Comparison of ENCODE assay signal across 21 cellular contexts in genomic region chr17:79034931-79035485, GRCh38. TPM values are rescaled to one million over a fixed set of nuclear protein-coding genes. Genes with fewer than 3 reads are reported as not detected.
A peak's percentile ranks its signal among the peaks of the same experiment; 100 is the strongest.
DNase-seq lines count a peak whose midpoint lies in the region; ATAC-seq and TF ChIP-seq lines count a peak whose summit lies in the region.
"Had no signal": no experiment of that assay in that cellular context is flagged by ENCODE, and none has a peak within 500 bp of the region (broad histone marks: within the 10 kb centered on the region; RNA-seq: fewer than 3 reads in every experiment).

No MANE protein-coding gene starts in this region.

- DNase-seq in NCI-H1105 treated with DMSO at 0.1 percent for 48 hours (lab: John Stamatoyannopoulos, UW) (peak; percentile 29), NCI-H1105 (lab: John Stamatoyannopoulos, UW) (no peak), NCI-H146 (lab: John Stamatoyannopoulos, UW) (peak; percentile 14), esophagus muscularis mucosa (ENCODE audit: extremely low spot score) (no peak), gastrocnemius medialis (no peak), HuH-7 (ENCODE audit: low spot score) (no peak)
- DNase-seq in activated CD4-positive, alpha-beta T cell treated with anti-CD3 and anti-CD28 coated beads, Interleukin-2, amount 50 U/mL, for 4 hours: no peak
- DNase-seq: 8988T; activated B cell treated with CpG ODN at 0.5 μM for 24 hours; activated CD4-positive, alpha-beta T cell treated with anti-CD3 and anti-CD28 coated beads, Interleukin-2, amount 50 U/mL, for 48 hours; AML-193; CD8-positive, alpha-beta memory T cell; cerebellar nuclear complex; DMS53; Kasumi-1; NCI-H345; OCI-M1; stimulated activated naive CD8-positive, alpha-beta T cell treated with anti-CD3 and anti-CD28 coated beads, Interleukin-15, amount 100 ng/mL, for 72 hours; trophoblast cell had no signal

- H3K27ac ChIP-seq in esophagus muscularis mucosa (replicated peaks in 1 of 4): peak overlapping the region; percentile 64 to 79 (median 68)
- H3K27ac ChIP-seq in gastrocnemius medialis: peak overlapping the region in 3 of 4 donors; percentile 8 to 68 (median 58)

- no peaks in the 10 kb centered on the region for H3K36me3 ChIP-seq in esophagus muscularis mucosa
- H3K36me3 ChIP-seq in gastrocnemius medialis: no peaks in the 10 kb centered on the region

- WGBS in esophagus muscularis mucosa: 89% methylated on average over 6 of the region's 8 CpGs

- no peaks in the 10 kb centered on the region for H3K9me3 ChIP-seq in esophagus muscularis mucosa
- no peaks in the 10 kb centered on the region for H3K9me3 ChIP-seq in gastrocnemius medialis

- TF ChIP-seq CTCF in esophagus muscularis mucosa (IDR thresholded peaks at IDR 0.05) (no peak), gastrocnemius medialis (IDR thresholded peaks at IDR 0.05 in 4 of 5, conservative IDR thresholded peaks at IDR 0.05 in 1 of 5) (no peak)

- no peak overlapping the region for H3K4me3 ChIP-seq in esophagus muscularis mucosa
- H3K4me3 ChIP-seq in gastrocnemius medialis: no peak overlapping the region

- H3K4me1 ChIP-seq in esophagus muscularis mucosa (peaks cover 24 to 59% (median 48%) of the 10 kb centered on the region in 4 donors), gastrocnemius medialis (peaks cover 12 to 33% of the 10 kb centered on the region in 2 donors)

- H3K27me3 ChIP-seq in esophagus muscularis mucosa (no peaks in the 10 kb centered on the region), gastrocnemius medialis (no peaks in the 10 kb centered on the region)

- TF ChIP-seq POLR2A in esophagus muscularis mucosa (IDR thresholded peaks at IDR 0.05; ENCODE audit: low read depth): no peak
- TF ChIP-seq POLR2A in gastrocnemius medialis (IDR thresholded peaks at IDR 0.05): no peak

- no peak for TF ChIP-seq EP300 in esophagus muscularis mucosa (IDR thresholded peaks at IDR 0.05)

- in situ Hi-C loops in gastrocnemius medialis (cut with MboI; ENCODE audit: low sequenced_read_pairs in 4 of 4): no loop called here

- ATAC-seq in gastrocnemius medialis: no peak
- ATAC-seq in GM21576 (IDR thresholded peaks at IDR 0.05; ENCODE audit: unreplicated experiment): no peak
- ATAC-seq: stimulated activated naive CD8-positive, alpha-beta T cell treated with anti-CD3 and anti-CD28 coated beads, Interleukin-15, amount 100 ng/mL, for 72 hours had no signal

- intact Hi-C loops in esophagus muscularis mucosa (cut with DNase I): no loop called here
- intact Hi-C loops in gastrocnemius medialis (cut with DNase I; ENCODE audit: low total_unique reads): no loop called here

RNA-seq across cellular contexts. Expression of gene C1QTNF1, which starts 11.0 kb away (rescaled TPM):
- total RNA-seq in esophagus muscularis mucosa: 100 to 1,000 TPM in 1 of 4 donors, 10 to 100 TPM in 3; 31.1 to 115 (median 70.4) TPM
- 10 to 100 TPM; 11.1 to 38.6 (median 21.2) TPM for total RNA-seq in gastrocnemius medialis
- total RNA-seq: activated B cell treated with CpG ODN at 0.5 μM for 24 hours; activated T-helper 2 cell treated with anti-CD3 and anti-CD28 coated beads, Interferon-gamma antibody, Interleukin-2, Interleukin-4, amounts not matched to agents 10 μg/mL and 5 μg/mL and 100 μg/mL, durations not matched to agents 14 hours and 24 hours and 36 hours had no signal

RNA-seq across cellular contexts. Expression of gene CANT1, which starts 25.4 kb away (rescaled TPM):
- 10 to 100 TPM; 21.2 to 33.7 (median 27.0) TPM for total RNA-seq in esophagus muscularis mucosa
- 10 to 100 TPM; 17.5 to 38.3 (median 26.6) TPM for total RNA-seq in gastrocnemius medialis

RNA-seq across cellular contexts. Expression of gene ENGASE, which starts 39.6 kb away (rescaled TPM):
- total RNA-seq in esophagus muscularis mucosa (10 to 100 TPM; 10.4 to 23.7 (median 19.1) TPM), gastrocnemius medialis (10 to 100 TPM in 2 of 4 donors, 1 to 10 TPM in 2; 5.1 to 14.2 (median 9.3) TPM)

RNA-seq across cellular contexts. Expression of gene LGALS3BP, which starts 55.3 kb away (rescaled TPM):
- total RNA-seq in esophagus muscularis mucosa (100 to 1,000 TPM; 106 to 284 (median 197) TPM), gastrocnemius medialis (10 to 100 TPM; 15.0 to 45.9 (median 23.0) TPM)

Comparison
In these comparisons a context has a peak if more than half of its experiments do, and no peak if none do; other contexts are left out.
1. DNase-seq: peak in NCI-H1105 treated with DMSO at 0.1 percent for 48 hours (single experiment) and NCI-H146 (single experiment); none in NCI-H1105 (single experiment), esophagus muscularis mucosa (single experiment), gastrocnemius medialis (0 of 2), HuH-7 (single experiment) and activated CD4-positive, alpha-beta T cell treated with anti-CD3 and anti-CD28 coated beads, Interleukin-2, amount 50 U/mL, for 4 hours (0 of 2).